24 cellular contexts compared by ENCODE assay signal in genomic region chr5:119311688-119312087, GRCh38. TPM values are rescaled to one million over a fixed set of nuclear protein-coding genes. Genes with fewer than 3 reads are reported as not detected.
DNase-seq lines count a peak whose midpoint lies in the region; ATAC-seq, FAIRE-seq and TF ChIP-seq lines count a peak whose summit lies in the region.
"Had no signal": no experiment of that assay in that cellular context is flagged by ENCODE, and none has a peak within 500 bp of the region (broad histone marks: within the 10 kb centered on the region; RNA-seq: fewer than 3 reads in every experiment).

No MANE protein-coding gene starts in this region.

- no peak for FAIRE-seq in K562 (lab: Jason Lieb, UNC)
- FAIRE-seq: H1, HepG2 had no signal

- H3K4me2 ChIP-seq in K562 (ENCODE audit: insufficient read depth, low read length): no peak overlapping the region
- H3K4me2 ChIP-seq: PC-9 had no signal

- H3K4me3 ChIP-seq in K562: no peak overlapping the region
- H3K4me3 ChIP-seq: adrenal gland, PC-9, stomach had no signal

- no peaks in the 10 kb centered on the region for H3K27me3 ChIP-seq in K562 (ENCODE audit: control insufficient read depth in 2 of 2, insufficient read depth in 2 of 2, low read length in 2 of 2)
- H3K27me3 ChIP-seq: adrenal gland, stomach had no signal

- H3K9ac ChIP-seq in K562 (ENCODE audit: insufficient read depth in 1 of 2, low read depth in 2 of 2, low read length in 2 of 2): no peak overlapping the region

- H3K36me3 ChIP-seq in K562 (ENCODE audit: control insufficient read depth, insufficient read depth, low read length): peaks cover 4% of the 10 kb centered on the region; the same call in 2 of the 3 replicates
- H3K36me3 ChIP-seq: adrenal gland, stomach had no signal

- TF ChIP-seq CTCF in K562 (IDR thresholded peaks at IDR 0.05 in 2 of 3, conservative IDR thresholded peaks at IDR 0.05 in 1 of 3; ENCODE audit: insufficient read depth in 2 of 3, low read depth in 1 of 3, low read length in 3 of 3): no peak

- no peak for TF ChIP-seq RAD21 in K562 (CRISPR knock-in tag; conservative IDR thresholded peaks at IDR 0.05 in 1 of 2, IDR thresholded peaks at IDR 0.05 in 1 of 2)

- BruUV-seq in K562 (replicated peaks; lab: Mats Ljungman, UMichigan): no TSS peak

- H3K4me1 ChIP-seq in K562 (replicated peaks in 1 of 2; ENCODE audit: control insufficient read depth in 2 of 2, insufficient read depth in 2 of 2, low read length in 2 of 2): peaks cover 14 to 44% of the 10 kb centered on the region in 2 experiments
- H3K4me1 ChIP-seq: adrenal gland, Caco-2 had no signal

- H3K9me3 ChIP-seq in K562 (replicated peaks; ENCODE audit: control insufficient read depth, insufficient read depth, low read depth, low read length): no peaks in the 10 kb centered on the region
- H3K9me3 ChIP-seq: adrenal gland, Caco-2, stomach had no signal

- WGBS in K562 (ENCODE audit: insufficient coverage, low coverage, missing lambda C conversion rate): 67% methylated on average over 2 of the region's 2 CpGs

- H3K27ac ChIP-seq in K562 (ENCODE audit: extremely low read depth, low read depth, low read length): peak overlapping the region; percentile 13; the same call in 1 of the 3 replicates
- H3K27ac ChIP-seq: adrenal gland, epithelial cell of prostate, PC-9 had no signal

- no peak for DNase-seq in stimulated activated naive CD8-positive, alpha-beta T cell treated with anti-CD3 and anti-CD28 coated beads, Interleukin-15, Interleukin-2, amounts not matched to agents 100 U/mL and 50 U/mL, for 24 hours
- DNase-seq in T-cell: no peak
- DNase-seq in K562 (ENCODE audit: extremely low read depth in 1 of 4, low spot score in 3 of 4): no peak
- no peak for DNase-seq in stimulated activated naive CD8-positive, alpha-beta T cell treated with anti-CD3 and anti-CD28 coated beads, Interleukin-15, amount 100 ng/mL, for 72 hours
- no peak for DNase-seq in NCI-H1436 treated with DMSO at 0.1 percent for 48 hours (lab: John Stamatoyannopoulos, UW)
- no peak for DNase-seq in DMS 273 (lab: John Stamatoyannopoulos, UW; ENCODE audit: unreplicated experiment)
- DNase-seq: activated CD8-positive, alpha-beta memory T cell treated with anti-CD3 and anti-CD28 coated beads, Interleukin-2, amount 50 U/mL, for 48 hours; adrenal gland; dermis blood vessel endothelial cell; foreskin fibroblast; kidney glomerular epithelial cell; MM.1S; NCI-H1694 treated with DMSO at 0.1 percent for 48 hours; NCI-H2227 treated with DMSO at 0.1 percent for 48 hours; PC-9; stomach had no signal

- intact Hi-C loops in K562 (cut with micrococcal nuclease): loop anchor here (10.0 kb wide), 1 partner anchor 287 kb away; no protein-coding TSS in a partner anchor

- peaks cover 100% of the 10 kb centered on the region for H3K4me1 Mint-ChIP-seq in stimulated activated naive CD8-positive, alpha-beta T cell treated with anti-CD3 and anti-CD28 coated beads, Interleukin-15, Interleukin-2, amounts not matched to agents 100 ng/mL and 50 ng/mL, for 24 hours (ENCODE audit: low read depth)
- peaks cover 95 to 96% (median 95%) of the 10 kb centered on the region in 3 donors for H3K4me1 Mint-ChIP-seq in T-cell
- peaks cover 96% of the 10 kb centered on the region for H3K4me1 Mint-ChIP-seq in stimulated activated naive CD8-positive, alpha-beta T cell treated with anti-CD3 and anti-CD28 coated beads, Interleukin-15, amount 100 ng/mL, for 72 hours

- TF ChIP-seq POLR2A in K562 (conservative IDR thresholded peaks at IDR 0.05): no peak

- H3K36me3 Mint-ChIP-seq in stimulated activated naive CD8-positive, alpha-beta T cell treated with anti-CD3 and anti-CD28 coated beads, Interleukin-15, Interleukin-2, amounts not matched to agents 100 ng/mL and 50 ng/mL, for 24 hours (ENCODE audit: low read depth): peaks cover 44% of the 10 kb centered on the region
- H3K36me3 Mint-ChIP-seq in T-cell: peaks cover 23% of the 10 kb centered on the region
- H3K36me3 Mint-ChIP-seq: type B pancreatic cell, WTC11 had no signal

- in situ Hi-C loops in K562 (cut with MboI): no loop called here

- H4K20me1 ChIP-seq in K562 (replicated peaks; ENCODE audit: control insufficient read depth, insufficient read depth, low read length): no peaks in the 10 kb centered on the region

- peaks cover 79% of the 10 kb centered on the region for H3K79me2 ChIP-seq in K562 (ENCODE audit: control insufficient read depth, insufficient read depth, low read length)

- no peak for ATAC-seq in stimulated activated naive CD8-positive, alpha-beta T cell treated with anti-CD3 and anti-CD28 coated beads, Interleukin-15, Interleukin-2, amounts not matched to agents 100 U/mL and 50 U/mL, for 24 hours
- ATAC-seq in T-cell (replicated peaks in 1 of 4) (no peak), K562 (no peak), GM19035 (IDR thresholded peaks at IDR 0.05; ENCODE audit: unreplicated experiment) (no peak)
- no peak for ATAC-seq in stimulated activated naive CD8-positive, alpha-beta T cell treated with anti-CD3 and anti-CD28 coated beads, Interleukin-15, amount 100 ng/mL, for 72 hours
- ATAC-seq: HepG2, WTC11 had no signal

- no peak overlapping the region for H3K4me3 Mint-ChIP-seq in stimulated activated naive CD8-positive, alpha-beta T cell treated with anti-CD3 and anti-CD28 coated beads, Interleukin-15, Interleukin-2, amounts not matched to agents 100 ng/mL and 50 ng/mL, for 24 hours
- peak overlapping the region in 1 of 3 donors; percentile 29 for H3K4me3 Mint-ChIP-seq in T-cell
- peak overlapping the region; percentile 14 to 51 for H3K4me3 Mint-ChIP-seq in stimulated activated naive CD8-positive, alpha-beta T cell treated with anti-CD3 and anti-CD28 coated beads, Interleukin-15, amount 100 ng/mL, for 72 hours
- H3K4me3 Mint-ChIP-seq: type B pancreatic cell, WTC11 had no signal

- H3K9me3 Mint-ChIP-seq in stimulated activated naive CD8-positive, alpha-beta T cell treated with anti-CD3 and anti-CD28 coated beads, Interleukin-15, Interleukin-2, amounts not matched to agents 100 ng/mL and 50 ng/mL, for 24 hours: no peaks in the 10 kb centered on the region
- H3K9me3 Mint-ChIP-seq in T-cell: no peaks in the 10 kb centered on the region
- no peaks in the 10 kb centered on the region for H3K9me3 Mint-ChIP-seq in stimulated activated naive CD8-positive, alpha-beta T cell treated with anti-CD3 and anti-CD28 coated beads, Interleukin-15, amount 100 ng/mL, for 72 hours
- H3K9me3 Mint-ChIP-seq: type B pancreatic cell, WTC11 had no signal

- TF ChIP-seq EP300 in K562 (IDR thresholded peaks at IDR 0.05; ENCODE audit: low read length): no peak

- peak overlapping the region; percentile 81 for H3K27ac Mint-ChIP-seq in stimulated activated naive CD8-positive, alpha-beta T cell treated with anti-CD3 and anti-CD28 coated beads, Interleukin-15, Interleukin-2, amounts not matched to agents 100 ng/mL and 50 ng/mL, for 24 hours
- peak overlapping the region; percentile 83 to 85 for H3K27ac Mint-ChIP-seq in T-cell
- H3K27ac Mint-ChIP-seq in stimulated activated naive CD8-positive, alpha-beta T cell treated with anti-CD3 and anti-CD28 coated beads, Interleukin-15, amount 100 ng/mL, for 72 hours: peak overlapping the region in 1 of 2 donors; percentile 88
- H3K27ac Mint-ChIP-seq: type B pancreatic cell, WTC11 had no signal

- CTCF ChIA-PET in T-cell (lab: Charles Lee): interaction anchor here (0.6 to 5.3 kb wide), 9 partner anchors 9 to 246 kb away, joined by 3 to 47 read pairs (median 4); no protein-coding TSS in a partner anchor
- CTCF ChIA-PET in K562 (lab: Yijun Ruan, JAX; ENCODE audit: low intra/inter-chr PET ratio): no interaction called here

- POLR2A ChIA-PET in T-cell (lab: Charles Lee) (interaction anchor here (0.7 to 1.1 kb wide), 3 partner anchors 27 to 183 kb away, joined by 3 to 5 read pairs (median 4); no protein-coding TSS in a partner anchor), K562 (lab: Yijun Ruan, JAX) (interaction anchor here (0.5 to 2.9 kb wide), 4 partner anchors 8 to 72 kb away, joined by 3 to 22 read pairs (median 7); no protein-coding TSS in a partner anchor)

- H3K9me1 ChIP-seq in K562 (ENCODE audit: control insufficient read depth, insufficient read depth, low read length): no peaks in the 10 kb centered on the region

- no peaks in the 10 kb centered on the region for H3K27me3 Mint-ChIP-seq in stimulated activated naive CD8-positive, alpha-beta T cell treated with anti-CD3 and anti-CD28 coated beads, Interleukin-15, Interleukin-2, amounts not matched to agents 100 ng/mL and 50 ng/mL, for 24 hours
- H3K27me3 Mint-ChIP-seq in T-cell: no peaks in the 10 kb centered on the region
- H3K27me3 Mint-ChIP-seq in stimulated activated naive CD8-positive, alpha-beta T cell treated with anti-CD3 and anti-CD28 coated beads, Interleukin-15, amount 100 ng/mL, for 72 hours: no peaks in the 10 kb centered on the region
- H3K27me3 Mint-ChIP-seq: type B pancreatic cell had no signal

- H2AFZ ChIP-seq in K562 (ENCODE audit: low read depth, low read length): no peak overlapping the region
- H2AFZ ChIP-seq: PC-9 had no signal

TF ChIP-seq in K562, 482 proteins besides CTCF, POLR2A, EP300 and RAD21 (continues in another document):
- no peak for TF ChIP-seq RBM22 (IDR thresholded peaks at IDR 0.05; ENCODE audit: low read depth, low read length, poor library complexity, severe bottlenecking)

RNA-seq across cellular contexts. Expression of gene TNFAIP8, which starts 44.1 kb away (rescaled TPM):
- total RNA-seq in T-cell: 100 to 1,000 TPM; 128 to 145 (median 135) TPM
- total RNA-seq in K562 (2011; cell fraction: chromatin; rRNA removed; ENCODE audit: low replicate concordance): 10.6 and 20.5 TPM in 2 replicates
- total RNA-seq in K562 (2011; cell fraction: nucleolus; rRNA removed): 7.8 and 9.0 TPM in 2 replicates
- total RNA-seq in K562 (2011; cell fraction: nucleoplasm; rRNA removed): 12.6 and 24.7 TPM in 2 replicates
- 42.0 and 46.0 TPM in 2 replicates for total RNA-seq in K562 (2014; rRNA removed)
- 38.5 and 47.4 TPM in 2 replicates for total RNA-seq in K562 (2014; rRNA removed; fragmentation: Illumina TruSeq; extraction: Trizol)
- 44.8 and 47.0 TPM in 2 replicates for total RNA-seq in K562 (2015; rRNA removed; fragmentation: Illumina TruSeq; extraction: Trizol)
- 33.6 and 36.7 TPM in 2 replicates for total RNA-seq in K562 (2021)
- 44.6 and 52.2 TPM in 2 replicates for polyA plus RNA-seq in K562 (2011; rRNA removed)
- polyA plus RNA-seq in K562 (2011; cell fraction: cytosol; rRNA removed): 35.0 and 41.8 TPM in 2 replicates
- 20.2 and 24.7 TPM in 2 replicates for polyA plus RNA-seq in K562 (2011; cell fraction: nucleus; rRNA removed)
- polyA plus RNA-seq in K562 (2012): 37.7 and 53.3 TPM in 2 replicates
- 49.3 and 57.3 TPM in 2 replicates for polyA plus RNA-seq in K562 (2014; fragmentation: Illumina TruSeq; extraction: Trizol)
- polyA plus RNA-seq in K562 (2014; fragmentation: Nextera tagmentation; extraction: Ambion mirVana): 10 to 100 TPM; 29.9 to 34.3 TPM
- polyA plus RNA-seq in K562 (2014; rRNA removed): 35.8 and 47.6 TPM in 2 replicates
- 45.1 and 60.6 TPM in 2 replicates for polyA minus RNA-seq in K562 (2011; rRNA and poly(A)+ RNA removed)
- polyA minus RNA-seq in K562 (2011; cell fraction: cytosol; rRNA and poly(A)+ RNA removed): 38.1 and 47.6 TPM in 2 replicates
- 9.3 and 20.3 TPM in 2 replicates for polyA minus RNA-seq in K562 (2011; cell fraction: nucleus; rRNA and poly(A)+ RNA removed)
